In the genomic region with DNA sequence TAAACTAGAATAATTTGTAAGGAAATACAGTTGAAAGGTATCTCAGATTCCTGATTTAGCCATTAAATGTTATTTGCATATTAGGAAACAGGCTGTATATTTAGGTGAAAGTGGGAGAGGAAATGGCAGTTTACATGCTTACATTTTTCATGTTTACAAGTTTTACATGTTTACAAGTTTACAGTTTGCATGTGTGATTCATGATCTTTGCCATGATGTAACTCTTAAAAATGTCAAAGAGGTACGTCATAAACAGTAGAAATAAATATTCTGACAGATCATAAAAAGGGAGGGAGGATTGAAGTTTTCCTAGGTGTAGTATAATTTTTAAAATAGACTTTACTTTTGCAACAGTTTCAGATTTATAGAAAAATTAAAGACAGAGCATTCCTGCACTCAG, we compare ENCODE assay signal across 26 cellular contexts.
"Had no signal": no experiment of that assay in that cellular context is flagged by ENCODE, and none has a peak within 500 bp of the region (broad histone marks: within the 10 kb centered on the region; RNA-seq: fewer than 3 reads in every experiment).

No MANE protein-coding gene starts in this region.

- H3K27ac ChIP-seq: dorsolateral prefrontal cortex, esophagus muscularis mucosa, lower lobe of right lung, parathyroid adenoma, prostate gland, right atrium auricular region, stomach, thyroid gland, vagina had no signal

- ATAC-seq: left ventricle myocardium superior; lower lobe of right lung; naive thymus-derived CD8-positive, alpha-beta T cell; sciatic nerve had no signal

- H3K36me3 ChIP-seq: esophagus muscularis mucosa, lower lobe of right lung, prostate gland, right atrium auricular region, stomach, thyroid gland, vagina had no signal

- H3K4me2 ChIP-seq: smooth muscle cell had no signal

- H2AFZ ChIP-seq: parathyroid adenoma had no signal

- H3K4me1 ChIP-seq: prostate gland had no signal

- H3K9me3 ChIP-seq: esophagus muscularis mucosa, lower lobe of right lung, prostate gland, right atrium auricular region, stomach, thyroid gland, vagina had no signal

- H3K9ac ChIP-seq: parathyroid adenoma had no signal

- H3K4me3 ChIP-seq: dorsolateral prefrontal cortex, esophagus muscularis mucosa, lower lobe of right lung, prostate gland, right atrium auricular region, smooth muscle cell, stomach, thyroid gland, vagina had no signal

- DNase-seq: dorsolateral prefrontal cortex; effector CD4-positive, alpha-beta T cell; endodermal cell; head of caudate nucleus; left ventricle myocardium superior; lower lobe of right lung; naive thymus-derived CD8-positive, alpha-beta T cell; nephron progenitor cell; occipital lobe; stimulated activated CD4-positive, alpha-beta T cell treated with anti-CD3 and anti-CD28 coated beads, Interleukin-12 subunit alpha, Interleukin-12 subunit beta, amount 100 ng/mL, for 4 hours; stimulated activated CD4-positive, alpha-beta T cell treated with anti-CD3 and anti-CD28 coated beads, Interleukin-1b, Interleukin-23, amount 100 ng/mL, for 48 hours; stimulated activated CD4-positive, alpha-beta T cell treated with anti-CD3 and anti-CD28 coated beads, Interleukin-4, amount 100 ng/mL, for 1 hour; stimulated activated CD8-positive, alpha-beta memory T cell treated with anti-CD3 and anti-CD28 coated beads, Interleukin-4, amount 100 ng/mL, for 48 hours; stimulated activated naive CD4-positive, alpha-beta T cell treated with Interleukin-2 at 50 U/mL for 16 hours; stomach; thyroid gland had no signal

- FAIRE-seq: colon, frontal cortex, keratinocyte had no signal

- H3K27me3 ChIP-seq: dorsolateral prefrontal cortex, esophagus muscularis mucosa, right atrium auricular region, stomach, thyroid gland, vagina had no signal
